23 cellular contexts compared by ENCODE assay signal in the genomic region with DNA sequence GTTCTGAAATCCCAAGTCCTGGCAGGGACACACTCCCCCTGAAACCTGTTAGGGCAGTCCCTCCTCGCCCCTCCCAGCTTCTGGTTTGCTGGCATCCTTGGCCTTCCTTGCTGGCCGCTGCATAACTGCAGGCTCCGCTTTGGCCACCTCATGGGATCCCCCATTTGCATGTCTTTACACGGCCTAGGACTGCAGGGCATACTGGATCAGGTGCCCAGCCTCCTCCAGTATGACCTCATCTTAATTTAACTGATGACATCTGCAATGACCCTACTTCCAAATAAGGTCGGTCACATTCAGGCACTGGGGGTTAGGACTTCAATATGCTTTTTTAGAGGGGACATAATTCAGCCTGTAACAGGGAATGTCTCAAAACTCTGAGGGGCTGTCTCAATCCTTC.
DNase-seq lines count a peak whose midpoint lies in the region; FAIRE-seq and TF ChIP-seq lines count a peak whose summit lies in the region.
"Had no signal": no experiment of that assay in that cellular context is flagged by ENCODE, and none has a peak within 500 bp of the region (broad histone marks: within the 10 kb centered on the region; RNA-seq: fewer than 3 reads in every experiment).

No MANE protein-coding gene starts in this region.

- peaks cover 45% of the 10 kb centered on the region for H3K4me1 ChIP-seq in HUES48 (ENCODE audit: control insufficient read depth, insufficient read depth, low read length)
- H3K4me1 ChIP-seq: A549, esophagus squamous epithelium, upper lobe of left lung had no signal

- H3K27me3 ChIP-seq in HUES48 (ENCODE audit: control insufficient read depth, insufficient read depth, low read length) (no peaks in the 10 kb centered on the region), bronchial epithelial cell (ENCODE audit: control insufficient read depth, insufficient read depth, low read length) (peaks cover 5% of the 10 kb centered on the region)
- H3K27me3 ChIP-seq: upper lobe of left lung had no signal

- H3K27ac ChIP-seq in HUES48 (ENCODE audit: low read depth, low read length), result peak overlapping the region; percentile 60
- H3K27ac ChIP-seq: A549, brain microvascular endothelial cell, esophagus squamous epithelium, gastroesophageal sphincter, upper lobe of left lung had no signal

- no peak overlapping the region for H3K4me3 ChIP-seq in HUES48 (ENCODE audit: low read depth, low read length)
- H3K4me3 ChIP-seq in bronchial epithelial cell (ENCODE audit: low read depth, low read length), result no peak overlapping the region
- no peak overlapping the region for H3K4me3 ChIP-seq in foreskin fibroblast (ENCODE audit: low read depth in 1 of 2, low read length in 2 of 2)
- H3K4me3 ChIP-seq: A549, esophagus squamous epithelium, gastroesophageal sphincter, upper lobe of left lung had no signal

- no peak for FAIRE-seq in bronchial epithelial cell (lab: Jason Lieb, UNC)
- FAIRE-seq: A549 had no signal

- no peak for TF ChIP-seq CTCF in bronchial epithelial cell (IDR thresholded peaks at IDR 0.05; ENCODE audit: insufficient read depth, low read length, severe bottlenecking)
- no peak for TF ChIP-seq CTCF in foreskin fibroblast (IDR thresholded peaks at IDR 0.05; ENCODE audit: low read depth, low read length)

- H3K36me3 ChIP-seq in HUES48 (ENCODE audit: control insufficient read depth, insufficient read depth, low read length) (no peaks in the 10 kb centered on the region), bronchial epithelial cell (ENCODE audit: control insufficient read depth, insufficient read depth, low read length) (no peaks in the 10 kb centered on the region)
- H3K36me3 ChIP-seq: brain microvascular endothelial cell, esophagus squamous epithelium, gastroesophageal sphincter, upper lobe of left lung had no signal

- no peaks in the 10 kb centered on the region for H3K9me3 ChIP-seq in HUES48 (ENCODE audit: control insufficient read depth, insufficient read depth, low read length)
- H3K9me3 ChIP-seq: A549, esophagus squamous epithelium, gastroesophageal sphincter, upper lobe of left lung had no signal

- DNase-seq in COLO668 (lab: John Stamatoyannopoulos, UW; ENCODE audit: unreplicated experiment), result peak; percentile 17
- peak; percentile 38 for DNase-seq in bronchial epithelial cell (ENCODE audit: low read depth)
- DNase-seq in iPS-NIHi11 (ENCODE audit: low spot score), result peak; percentile 81
- no peak for DNase-seq in hippocampal formation (lab: John Stamatoyannopoulos, UW)
- DNase-seq in activated CD4-positive, CD25-positive, alpha-beta regulatory T cell (lab: John Stamatoyannopoulos, UW), result no peak
- no peak for DNase-seq in HuH-7.5 (ENCODE audit: low spot score)
- DNase-seq in foreskin fibroblast, result no peak
- DNase-seq: activated CD4-positive, alpha-beta memory T cell treated with anti-CD3 and anti-CD28 coated beads for 36 hours; brain microvascular endothelial cell; CD8-positive, alpha-beta T cell; DND-41; effector CD4-positive, alpha-beta T cell; esophagus squamous epithelium; HCEC 1CT; IMR-90; NCI-H1417 treated with DMSO at 0.1 percent for 48 hours; NCI-H510A; stimulated activated CD4-positive, alpha-beta T cell treated with anti-CD3 and anti-CD28 coated beads, Interleukin-1b, Interleukin-23, amount 100 ng/mL, for 48 hours; T-helper 9 cell; upper lobe of left lung had no signal

- no peak overlapping the region for H3K9ac ChIP-seq in HUES48 (ENCODE audit: low read depth, low read length)

Comparison
In these comparisons a context has a peak if more than half of its experiments do, and no peak if none do; other contexts are left out.
1. DNase-seq: peak in COLO668 (single experiment), bronchial epithelial cell (single experiment) and iPS-NIHi11 (single experiment); none in hippocampal formation (0 of 2), activated CD4-positive, CD25-positive, alpha-beta regulatory T cell (0 of 4), HuH-7.5 (single experiment) and foreskin fibroblast (0 of 2).